Comparison of ENCODE assay signal across 12 cellular contexts in the genomic region with DNA sequence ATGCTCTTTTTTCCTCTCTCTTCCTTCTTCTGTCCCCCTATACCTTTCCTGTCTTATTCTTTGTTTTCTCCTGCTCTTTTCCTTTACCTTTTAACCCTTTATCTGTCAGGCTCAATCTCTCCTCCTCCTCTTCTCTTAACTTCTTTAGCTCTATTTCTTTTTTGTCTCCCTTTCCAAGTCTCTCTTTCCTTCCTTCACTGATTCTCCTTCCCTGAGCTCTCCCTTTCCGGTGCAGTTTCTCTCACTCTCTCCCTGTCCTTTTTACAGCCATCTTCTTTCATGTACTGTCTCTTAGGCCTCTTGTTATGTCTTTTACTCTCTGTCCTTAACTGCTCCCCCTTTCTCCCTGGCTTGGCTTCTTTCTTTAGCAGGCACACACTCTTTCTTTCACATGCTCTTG. TPM values are rescaled to one million over a fixed set of nuclear protein-coding genes. Genes with fewer than 3 reads are reported as not detected.
A peak's percentile ranks its signal among the peaks of the same experiment; 100 is the strongest.
DNase-seq lines count a peak whose midpoint lies in the region; TF ChIP-seq lines count a peak whose summit lies in the region.
"Had no signal": no experiment of that assay in that cellular context is flagged by ENCODE, and none has a peak within 500 bp of the region (broad histone marks: within the 10 kb centered on the region; RNA-seq: fewer than 3 reads in every experiment).

No MANE protein-coding gene starts in this region.

- no peak for TF ChIP-seq CTCF in endothelial cell (IDR thresholded peaks at IDR 0.05; ENCODE audit: unreplicated experiment)
- TF ChIP-seq CTCF in progenitor cell of endocrine pancreas (IDR thresholded peaks at IDR 0.05; ENCODE audit: unreplicated experiment) = no peak

- peaks cover 58% of the 10 kb centered on the region for H3K4me1 Mint-ChIP-seq in activated T-cell treated with anti-CD3 and anti-CD28 coated beads, Interleukin-2, amount 50 U/mL, for 24 hours (ENCODE audit: low read depth)
- H3K4me1 Mint-ChIP-seq in IgD-negative memory B cell (peaks cover 2 to 7% (median 2%) of the 10 kb centered on the region in 3 donors), endothelial cell (ENCODE audit: unreplicated experiment) (peaks cover 19% of the 10 kb centered on the region), progenitor cell of endocrine pancreas (ENCODE audit: low read depth) (peaks cover 2% of the 10 kb centered on the region)

- no peak for DNase-seq in activated T-cell treated with anti-CD3 and anti-CD28 coated beads, Interleukin-2, amount 50 U/mL, for 24 hours
- no peak for DNase-seq in activated T-cell treated with anti-CD3 and anti-CD28 coated beads, Interleukin-2, amount 50 U/mL, for 48 hours
- no peak for DNase-seq in endothelial cell (ENCODE audit: low spot score)
- no peak for DNase-seq in progenitor cell of endocrine pancreas (ENCODE audit: low spot score, unreplicated experiment)
- no peak for DNase-seq in AG08395 (ENCODE audit: low spot score)
- no peak for DNase-seq in NCI-H345 treated with DMSO at 0.1 percent for 48 hours (lab: John Stamatoyannopoulos, UW; ENCODE audit: unreplicated experiment)
- no peak for DNase-seq in GOT3 (lab: John Stamatoyannopoulos, UW)
- DNase-seq: KG1, NCI-H1105, NCI-H187, SHP77 had no signal

- H3K27me3 Mint-ChIP-seq in activated T-cell treated with anti-CD3 and anti-CD28 coated beads, Interleukin-2, amount 50 U/mL, for 24 hours = no peaks in the 10 kb centered on the region
- H3K27me3 Mint-ChIP-seq in IgD-negative memory B cell = no peaks in the 10 kb centered on the region
- no peaks in the 10 kb centered on the region for H3K27me3 Mint-ChIP-seq in endothelial cell (ENCODE audit: unreplicated experiment)
- no peaks in the 10 kb centered on the region for H3K27me3 Mint-ChIP-seq in progenitor cell of endocrine pancreas

- peak overlapping the region; percentile 40 for H3K27ac Mint-ChIP-seq in activated T-cell treated with anti-CD3 and anti-CD28 coated beads, Interleukin-2, amount 50 U/mL, for 24 hours
- H3K27ac Mint-ChIP-seq in IgD-negative memory B cell (peak overlapping the region in 2 of 3 donors; percentile 63 to 69), endothelial cell (ENCODE audit: unreplicated experiment) (peak overlapping the region; percentile 84), progenitor cell of endocrine pancreas (peak overlapping the region; percentile 87)

- H3K36me3 Mint-ChIP-seq in activated T-cell treated with anti-CD3 and anti-CD28 coated beads, Interleukin-2, amount 50 U/mL, for 24 hours (ENCODE audit: low read depth) = peaks cover 88% of the 10 kb centered on the region
- peaks cover 13% of the 10 kb centered on the region for H3K36me3 Mint-ChIP-seq in IgD-negative memory B cell
- peaks cover 39% of the 10 kb centered on the region for H3K36me3 Mint-ChIP-seq in endothelial cell (ENCODE audit: low read depth, unreplicated experiment)
- H3K36me3 Mint-ChIP-seq in progenitor cell of endocrine pancreas (ENCODE audit: insufficient read depth) = peaks cover 33% of the 10 kb centered on the region

- H3K9me3 Mint-ChIP-seq in activated T-cell treated with anti-CD3 and anti-CD28 coated beads, Interleukin-2, amount 50 U/mL, for 24 hours = peaks cover 4% of the 10 kb centered on the region
- H3K9me3 Mint-ChIP-seq in IgD-negative memory B cell = peaks cover 0 to 5% (median 0%) of the 10 kb centered on the region in 3 donors
- H3K9me3 Mint-ChIP-seq in endothelial cell (ENCODE audit: unreplicated experiment) = no peaks in the 10 kb centered on the region
- H3K9me3 Mint-ChIP-seq in progenitor cell of endocrine pancreas (ENCODE audit: low read depth) = peaks cover 5% of the 10 kb centered on the region

- H3K4me3 Mint-ChIP-seq in activated T-cell treated with anti-CD3 and anti-CD28 coated beads, Interleukin-2, amount 50 U/mL, for 24 hours = no peak overlapping the region
- no peak overlapping the region for H3K4me3 Mint-ChIP-seq in IgD-negative memory B cell
- H3K4me3 Mint-ChIP-seq in endothelial cell (ENCODE audit: unreplicated experiment) = peak overlapping the region; percentile 13
- H3K4me3 Mint-ChIP-seq in progenitor cell of endocrine pancreas (ENCODE audit: low read depth) = no peak overlapping the region

RNA-seq across cellular contexts. Expression of gene SLC30A7, which starts 12.0 kb away (rescaled TPM):
- polyA plus RNA-seq in IgD-negative memory B cell = 8.3 TPM
- total RNA-seq in endothelial cell (ENCODE audit: unreplicated experiment) = 33.2 TPM
- 28.2 and 30.7 TPM in 2 replicates for total RNA-seq in progenitor cell of endocrine pancreas

RNA-seq across cellular contexts. Expression of gene EXTL2, which starts 13.2 kb away (rescaled TPM):
- polyA plus RNA-seq in IgD-negative memory B cell = 2.6 TPM
- total RNA-seq in endothelial cell (ENCODE audit: unreplicated experiment) (31.5 TPM), progenitor cell of endocrine pancreas (46.3 and 50.4 TPM in 2 replicates)
